In genomic region chr4:83178029-83178428, GRCh38 we compare ENCODE assay signal across 1 cellular context.
TF ChIP-seq lines count a peak whose summit lies in the region.

No MANE protein-coding gene starts in this region.

TF ChIP-seq in GM23338, 12 proteins besides CTCF, POLR2A, EP300 and RAD21 (continued from another document):
- TF ChIP-seq REST (IDR thresholded peaks at IDR 0.05; ENCODE audit: unreplicated experiment): no peak
- TF ChIP-seq EZH2 (IDR thresholded peaks at IDR 0.05; ENCODE audit: low read depth, unreplicated experiment): no peak
- no peak for TF ChIP-seq ZNF462 (CRISPR knock-in tag; IDR thresholded peaks at IDR 0.05)
- TF ChIP-seq JUNB (IDR thresholded peaks at IDR 0.05; ENCODE audit: unreplicated experiment): no peak
- TF ChIP-seq POLR2AphosphoS5 (IDR thresholded peaks at IDR 0.05; ENCODE audit: low read depth): no peak
- TF ChIP-seq ETS1 (IDR thresholded peaks at IDR 0.05): no peak
- TF ChIP-seq CREB1 (CRISPR knock-in tag; IDR thresholded peaks at IDR 0.05; ENCODE audit: low read depth): no peak
- no peak for TF ChIP-seq STAT1 (IDR thresholded peaks at IDR 0.05; ENCODE audit: unreplicated experiment)
- TF ChIP-seq ZNF331 (CRISPR knock-in tag; IDR thresholded peaks at IDR 0.05; ENCODE audit: low read depth): no peak
